13 cellular contexts compared by ENCODE assay signal in the genomic region with DNA sequence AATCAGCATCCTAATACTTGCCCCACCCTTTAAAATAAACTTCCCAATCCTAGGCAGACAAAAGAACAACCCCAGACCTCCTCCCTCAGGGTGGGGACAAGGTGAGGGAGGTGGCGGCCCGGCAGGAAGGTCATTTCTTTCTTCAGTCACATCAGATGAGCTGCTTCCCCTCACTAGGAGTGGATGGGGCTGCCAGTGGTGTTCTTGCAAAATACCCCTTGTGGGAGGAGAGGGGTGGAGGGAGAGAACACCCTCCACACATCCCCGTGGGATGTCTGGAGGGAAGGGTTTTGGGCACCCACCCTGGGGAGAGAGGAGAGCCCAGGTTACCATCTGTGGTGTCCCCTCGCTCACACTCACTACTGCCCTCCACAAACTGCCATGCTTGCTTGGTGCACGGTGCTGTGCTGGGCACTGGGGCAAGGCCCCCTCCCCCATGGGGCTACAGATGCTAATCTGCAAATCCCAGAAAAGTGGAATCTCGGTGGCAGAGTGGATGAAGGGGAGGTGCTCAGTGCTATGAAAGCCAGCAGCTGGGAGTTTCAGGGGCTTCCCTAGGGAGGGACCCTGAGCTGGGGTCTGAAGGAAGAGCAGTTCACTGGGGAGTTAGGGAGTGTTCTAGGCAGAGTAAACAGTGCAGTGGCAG.
DNase-seq lines count a peak whose midpoint lies in the region; ATAC-seq and TF ChIP-seq lines count a peak whose summit lies in the region.
"Had no signal": no experiment of that assay in that cellular context is flagged by ENCODE, and none has a peak within 500 bp of the region (broad histone marks: within the 10 kb centered on the region; RNA-seq: fewer than 3 reads in every experiment).

No MANE protein-coding gene starts in this region.

- intact Hi-C loops in activated naive CD4-positive, alpha-beta T cell treated with anti-CD3 and anti-CD28 coated beads for 36 hours (cut with micrococcal nuclease), result no loop called here
- intact Hi-C loops in upper lobe of right lung (cut with DNase I), result no loop called here

- no peaks in the 10 kb centered on the region for H3K36me3 Mint-ChIP-seq in activated naive CD4-positive, alpha-beta T cell treated with anti-CD3 and anti-CD28 coated beads, Interleukin-2, amount 50 U/mL, for 72 hours
- H3K36me3 Mint-ChIP-seq in activated naive CD4-positive, alpha-beta T cell treated with anti-CD3 and anti-CD28 coated beads for 36 hours (ENCODE audit: low read depth), result no peaks in the 10 kb centered on the region
- H3K36me3 Mint-ChIP-seq in central memory CD8-positive, alpha-beta T cell (ENCODE audit: insufficient read depth), result peaks cover 3% of the 10 kb centered on the region

- DNase-seq in activated naive CD4-positive, alpha-beta T cell treated with anti-CD3 and anti-CD28 coated beads, Interleukin-2, amount 50 U/mL, for 72 hours (ENCODE audit: low spot score in 2 of 2), result no peak
- DNase-seq in activated naive CD4-positive, alpha-beta T cell treated with anti-CD3 and anti-CD28 coated beads for 36 hours, result no peak
- DNase-seq in NB4 (ENCODE audit: low read depth) (peak; percentile 83), upper lobe of right lung (no peak), NCI-H2029 (lab: John Stamatoyannopoulos, UW) (no peak), A172 (ENCODE audit: low spot score) (no peak)
- DNase-seq in central memory CD8-positive, alpha-beta T cell (ENCODE audit: low spot score in 2 of 2), result no peak
- DNase-seq: activated CD8-positive, alpha-beta memory T cell treated with anti-CD3 and anti-CD28 coated beads, Interleukin-2, amount 50 U/mL, for 4 hours; midbrain; NCI-H2081 treated with DMSO at 0.1 percent for 48 hours had no signal

- TF ChIP-seq POLR2A in NB4 (IDR thresholded peaks at IDR 0.05; ENCODE audit: extremely low read depth, insufficient read length), result no peak

- H3K4me3 Mint-ChIP-seq in activated naive CD4-positive, alpha-beta T cell treated with anti-CD3 and anti-CD28 coated beads for 36 hours, result no peak overlapping the region
- H3K4me3 Mint-ChIP-seq in central memory CD8-positive, alpha-beta T cell, result peak overlapping the region; percentile 49
- H3K4me3 Mint-ChIP-seq: stimulated activated naive CD8-positive, alpha-beta T cell treated with anti-CD3 and anti-CD28 coated beads, Interleukin-15, Interleukin-2, amounts not matched to agents 100 ng/mL and 50 ng/mL, for 24 hours had no signal

- ATAC-seq in activated naive CD4-positive, alpha-beta T cell treated with anti-CD3 and anti-CD28 coated beads, Interleukin-2, amount 50 U/mL, for 72 hours, result no peak
- no peak for ATAC-seq in central memory CD8-positive, alpha-beta T cell (replicated peaks; ENCODE audit: extremely low read depth, poor library complexity, severe bottlenecking)
- no peak for ATAC-seq in upper lobe of right lung
- no peak for ATAC-seq in GM19328 (IDR thresholded peaks at IDR 0.05; ENCODE audit: unreplicated experiment)

- H3K4me1 Mint-ChIP-seq in activated naive CD4-positive, alpha-beta T cell treated with anti-CD3 and anti-CD28 coated beads for 36 hours (ENCODE audit: low read depth), result peaks cover 91% of the 10 kb centered on the region
- H3K4me1 Mint-ChIP-seq in central memory CD8-positive, alpha-beta T cell, result peaks cover 72% of the 10 kb centered on the region

- H3K4me1 ChIP-seq in upper lobe of right lung, result peaks cover 87% of the 10 kb centered on the region
- H3K4me1 ChIP-seq: parathyroid adenoma had no signal

- peak overlapping the region; percentile 14 to 66 for H3K27ac Mint-ChIP-seq in activated naive CD4-positive, alpha-beta T cell treated with anti-CD3 and anti-CD28 coated beads, Interleukin-2, amount 50 U/mL, for 72 hours
- H3K27ac Mint-ChIP-seq in activated naive CD4-positive, alpha-beta T cell treated with anti-CD3 and anti-CD28 coated beads for 36 hours, result no peak overlapping the region
- peak overlapping the region; percentile 88 for H3K27ac Mint-ChIP-seq in central memory CD8-positive, alpha-beta T cell (ENCODE audit: low read depth)
- H3K27ac Mint-ChIP-seq: stimulated activated naive CD8-positive, alpha-beta T cell treated with anti-CD3 and anti-CD28 coated beads, Interleukin-15, Interleukin-2, amounts not matched to agents 100 ng/mL and 50 ng/mL, for 24 hours had no signal

- CTCF ChIA-PET in activated naive CD4-positive, alpha-beta T cell treated with anti-CD3 and anti-CD28 coated beads for 36 hours (lab: Charles Lee), result interaction anchor here (1.0 kb wide), 1 partner anchor 113 kb away, joined by 3 read pairs; no protein-coding TSS in a partner anchor

- H3K9me3 ChIP-seq in upper lobe of right lung, result no peaks in the 10 kb centered on the region

- H3K4me3 ChIP-seq in NB4 (ENCODE audit: low read depth, low read length) (peak overlapping the region; percentile 16), upper lobe of right lung (no peak overlapping the region)

- TF ChIP-seq CTCF in NB4 (IDR thresholded peaks at IDR 0.05; ENCODE audit: low read depth, low read length) (no peak), upper lobe of right lung (IDR thresholded peaks at IDR 0.05) (no peak)

- H3K27me3 Mint-ChIP-seq in activated naive CD4-positive, alpha-beta T cell treated with anti-CD3 and anti-CD28 coated beads for 36 hours (ENCODE audit: low read depth), result no peaks in the 10 kb centered on the region
- no peaks in the 10 kb centered on the region for H3K27me3 Mint-ChIP-seq in central memory CD8-positive, alpha-beta T cell
- H3K27me3 Mint-ChIP-seq: stimulated activated naive CD8-positive, alpha-beta T cell treated with anti-CD3 and anti-CD28 coated beads, Interleukin-15, Interleukin-2, amounts not matched to agents 100 ng/mL and 50 ng/mL, for 24 hours had no signal

- H3K27me3 ChIP-seq in upper lobe of right lung, result no peaks in the 10 kb centered on the region

- no peaks in the 10 kb centered on the region for H3K36me3 ChIP-seq in upper lobe of right lung

- H3K27ac ChIP-seq in upper lobe of right lung, result peak overlapping the region; percentile 24
- H3K27ac ChIP-seq: parathyroid adenoma had no signal

- H3K9me3 Mint-ChIP-seq in activated naive CD4-positive, alpha-beta T cell treated with anti-CD3 and anti-CD28 coated beads, Interleukin-2, amount 50 U/mL, for 72 hours, result no peaks in the 10 kb centered on the region
- H3K9me3 Mint-ChIP-seq in activated naive CD4-positive, alpha-beta T cell treated with anti-CD3 and anti-CD28 coated beads for 36 hours, result no peaks in the 10 kb centered on the region
- H3K9me3 Mint-ChIP-seq in central memory CD8-positive, alpha-beta T cell, result no peaks in the 10 kb centered on the region
- H3K9me3 Mint-ChIP-seq: stimulated activated naive CD8-positive, alpha-beta T cell treated with anti-CD3 and anti-CD28 coated beads, Interleukin-15, Interleukin-2, amounts not matched to agents 100 ng/mL and 50 ng/mL, for 24 hours had no signal
